Comparison of ENCODE assay signal across 2 cellular contexts in genomic region chr17:60641810-60642220, GRCh38.
TF ChIP-seq lines count a peak whose summit lies in the region.

No MANE protein-coding gene starts in this region.

TF ChIP-seq in SK-N-SH, 30 proteins besides CTCF, POLR2A, EP300 and RAD21 (continues in another document):
- TF ChIP-seq JUND (IDR thresholded peaks at IDR 0.05) (0 out of 2 replicates have a peak, but pooled peaks have one; percentile 29), MXI1 (IDR thresholded peaks at IDR 0.05; ENCODE audit: low read depth, low read length) (no peak; the same call in 1 of the 2 replicates), NRF1 (IDR thresholded peaks at IDR 0.05; ENCODE audit: low read depth, low read length) (no peak), TAF1 (IDR thresholded peaks at IDR 0.05; ENCODE audit: borderline replicate concordance, low read depth, low read length) (no peak), TEAD4 (IDR thresholded peaks at IDR 0.05; ENCODE audit: borderline replicate concordance, insufficient read depth) (no peak), PBX3 (IDR thresholded peaks at IDR 0.05) (no peak), MEF2A (IDR thresholded peaks at IDR 0.05; ENCODE audit: borderline replicate concordance, low read depth) (0 out of 2 replicates have a peak, but pooled peaks have one; percentile 27), GABPA (IDR thresholded peaks at IDR 0.05; ENCODE audit: low read depth) (no peak), RXRA (IDR thresholded peaks at IDR 0.05; ENCODE audit: borderline replicate concordance, low read depth) (no peak), RCOR1 (IDR thresholded peaks at IDR 0.05; ENCODE audit: low read length) (no peak), CHD2 (IDR thresholded peaks at IDR 0.05; ENCODE audit: low read length, partially characterized antibody) (peak; percentile 10), TCF12 (IDR thresholded peaks at IDR 0.05) (0 out of 2 replicates have a peak, but pooled peaks have one; percentile 7), FOXJ3 (CRISPR knock-in tag; IDR thresholded peaks at IDR 0.05) (no peak), REST (IDR thresholded peaks at IDR 0.05; ENCODE audit: low read depth, low read length) (peak; percentile 51; the same call in 1 of the 2 replicates), EZH2phosphoT487 (IDR thresholded peaks at IDR 0.05; ENCODE audit: borderline replicate concordance, low read depth) (no peak), FOXM1 (IDR thresholded peaks at IDR 0.05; ENCODE audit: low read depth) (no peak), FOSL2 (IDR thresholded peaks at IDR 0.05; ENCODE audit: borderline replicate concordance, low read depth) (peak; percentile 34; the same call in 1 of the 2 replicates), ZBTB33 (IDR thresholded peaks at IDR 0.05; ENCODE audit: borderline replicate concordance, low read depth) (no peak), NFIC (IDR thresholded peaks at IDR 0.05; ENCODE audit: borderline replicate concordance) (peak; percentile 97), YY1 (IDR thresholded peaks at IDR 0.05; ENCODE audit: low read depth) (no peak), RFX5 (IDR thresholded peaks at IDR 0.05; ENCODE audit: low read length) (no peak)
- TF ChIP-seq, protein P1, sequence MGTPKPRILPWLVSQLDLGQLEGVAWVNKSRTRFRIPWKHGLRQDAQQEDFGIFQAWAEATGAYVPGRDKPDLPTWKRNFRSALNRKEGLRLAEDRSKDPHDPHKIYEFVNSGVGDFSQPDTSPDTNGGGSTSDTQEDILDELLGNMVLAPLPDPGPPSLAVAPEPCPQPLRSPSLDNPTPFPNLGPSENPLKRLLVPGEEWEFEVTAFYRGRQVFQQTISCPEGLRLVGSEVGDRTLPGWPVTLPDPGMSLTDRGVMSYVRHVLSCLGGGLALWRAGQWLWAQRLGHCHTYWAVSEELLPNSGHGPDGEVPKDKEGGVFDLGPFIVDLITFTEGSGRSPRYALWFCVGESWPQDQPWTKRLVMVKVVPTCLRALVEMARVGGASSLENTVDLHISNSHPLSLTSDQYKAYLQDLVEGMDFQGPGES (IDR thresholded peaks at IDR 0.05; ENCODE audit: low read depth, low read length) = no peak
- TF ChIP-seq, protein P2, sequence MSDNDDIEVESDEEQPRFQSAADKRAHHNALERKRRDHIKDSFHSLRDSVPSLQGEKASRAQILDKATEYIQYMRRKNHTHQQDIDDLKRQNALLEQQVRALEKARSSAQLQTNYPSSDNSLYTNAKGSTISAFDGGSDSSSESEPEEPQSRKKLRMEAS (IDR thresholded peaks at IDR 0.05; ENCODE audit: low read depth) = no peak
- TF ChIP-seq, protein P3, sequence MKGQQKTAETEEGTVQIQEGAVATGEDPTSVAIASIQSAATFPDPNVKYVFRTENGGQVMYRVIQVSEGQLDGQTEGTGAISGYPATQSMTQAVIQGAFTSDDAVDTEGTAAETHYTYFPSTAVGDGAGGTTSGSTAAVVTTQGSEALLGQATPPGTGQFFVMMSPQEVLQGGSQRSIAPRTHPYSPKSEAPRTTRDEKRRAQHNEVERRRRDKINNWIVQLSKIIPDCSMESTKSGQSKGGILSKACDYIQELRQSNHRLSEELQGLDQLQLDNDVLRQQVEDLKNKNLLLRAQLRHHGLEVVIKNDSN (IDR thresholded peaks at IDR 0.05; ENCODE audit: borderline replicate concordance, low read depth) = no peak

TF ChIP-seq in GM12878, 131 proteins besides CTCF, POLR2A, EP300 and RAD21 (continues in another document):
- peak; percentile 88 for TF ChIP-seq SMAD1 (IDR thresholded peaks at IDR 0.05; ENCODE audit: low read depth, partially characterized antibody)
- TF ChIP-seq WRNIP1 (IDR thresholded peaks at IDR 0.05; ENCODE audit: borderline replicate concordance, low read depth, low read length) = no peak
- no peak for TF ChIP-seq HDAC2 (IDR thresholded peaks at IDR 0.05)
- TF ChIP-seq PAX8 (IDR thresholded peaks at IDR 0.05) = no peak
- no peak for TF ChIP-seq EZH2 (IDR thresholded peaks at IDR 0.05; ENCODE audit: borderline replicate concordance, control insufficient read depth, low read depth, low read length)
- TF ChIP-seq RCOR1 (conservative IDR thresholded peaks at IDR 0.05; ENCODE audit: low read depth, low read length) = no peak
- TF ChIP-seq STAT1 (conservative IDR thresholded peaks at IDR 0.05) = no peak
- no peak for TF ChIP-seq RB1 (IDR thresholded peaks at IDR 0.05; ENCODE audit: borderline replicate concordance)
- TF ChIP-seq, protein P4, sequence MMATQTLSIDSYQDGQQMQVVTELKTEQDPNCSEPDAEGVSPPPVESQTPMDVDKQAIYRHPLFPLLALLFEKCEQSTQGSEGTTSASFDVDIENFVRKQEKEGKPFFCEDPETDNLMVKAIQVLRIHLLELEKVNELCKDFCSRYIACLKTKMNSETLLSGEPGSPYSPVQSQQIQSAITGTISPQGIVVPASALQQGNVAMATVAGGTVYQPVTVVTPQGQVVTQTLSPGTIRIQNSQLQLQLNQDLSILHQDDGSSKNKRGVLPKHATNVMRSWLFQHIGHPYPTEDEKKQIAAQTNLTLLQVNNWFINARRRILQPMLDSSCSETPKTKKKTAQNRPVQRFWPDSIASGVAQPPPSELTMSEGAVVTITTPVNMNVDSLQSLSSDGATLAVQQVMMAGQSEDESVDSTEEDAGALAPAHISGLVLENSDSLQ (IDR thresholded peaks at IDR 0.05) = no peak
- peak; percentile 82 for TF ChIP-seq SKIL (IDR thresholded peaks at IDR 0.05; ENCODE audit: low read depth, poor library complexity, severe bottlenecking)
- TF ChIP-seq, protein P5, sequence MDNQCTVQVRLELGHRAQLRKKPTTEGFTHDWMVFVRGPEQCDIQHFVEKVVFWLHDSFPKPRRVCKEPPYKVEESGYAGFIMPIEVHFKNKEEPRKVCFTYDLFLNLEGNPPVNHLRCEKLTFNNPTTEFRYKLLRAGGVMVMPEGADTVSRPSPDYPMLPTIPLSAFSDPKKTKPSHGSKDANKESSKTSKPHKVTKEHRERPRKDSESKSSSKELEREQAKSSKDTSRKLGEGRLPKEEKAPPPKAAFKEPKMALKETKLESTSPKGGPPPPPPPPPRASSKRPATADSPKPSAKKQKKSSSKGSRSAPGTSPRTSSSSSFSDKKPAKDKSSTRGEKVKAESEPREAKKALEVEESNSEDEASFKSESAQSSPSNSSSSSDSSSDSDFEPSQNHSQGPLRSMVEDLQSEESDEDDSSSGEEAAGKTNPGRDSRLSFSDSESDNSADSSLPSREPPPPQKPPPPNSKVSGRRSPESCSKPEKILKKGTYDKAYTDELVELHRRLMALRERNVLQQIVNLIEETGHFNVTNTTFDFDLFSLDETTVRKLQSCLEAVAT (IDR thresholded peaks at IDR 0.05) = no peak
- TF ChIP-seq NFIC (IDR thresholded peaks at IDR 0.05; ENCODE audit: low read depth, low read length) = no peak
- no peak for TF ChIP-seq TBL1XR1 (IDR thresholded peaks at IDR 0.05; ENCODE audit: low read depth, low read length)
- TF ChIP-seq PML (IDR thresholded peaks at IDR 0.05; ENCODE audit: low read length) = no peak
- TF ChIP-seq MXI1 (IDR thresholded peaks at IDR 0.05; ENCODE audit: low read depth, low read length) = no peak
- TF ChIP-seq NFXL1 (IDR thresholded peaks at IDR 0.05; ENCODE audit: borderline replicate concordance) = peak; percentile 23; the same call in 1 of the 2 replicates
- TF ChIP-seq CBX5 (IDR thresholded peaks at IDR 0.05; ENCODE audit: low read depth) = no peak
- TF ChIP-seq MYC (IDR thresholded peaks at IDR 0.05; ENCODE audit: insufficient read depth, insufficient read length, insufficient replicate concordance, low read length, severe bottlenecking) = no peak
- no peak for TF ChIP-seq ZBTB11 (CRISPR knock-in tag; IDR thresholded peaks at IDR 0.05)
- TF ChIP-seq ZNF592 (IDR thresholded peaks at IDR 0.05) = no peak
- TF ChIP-seq, protein P6, sequence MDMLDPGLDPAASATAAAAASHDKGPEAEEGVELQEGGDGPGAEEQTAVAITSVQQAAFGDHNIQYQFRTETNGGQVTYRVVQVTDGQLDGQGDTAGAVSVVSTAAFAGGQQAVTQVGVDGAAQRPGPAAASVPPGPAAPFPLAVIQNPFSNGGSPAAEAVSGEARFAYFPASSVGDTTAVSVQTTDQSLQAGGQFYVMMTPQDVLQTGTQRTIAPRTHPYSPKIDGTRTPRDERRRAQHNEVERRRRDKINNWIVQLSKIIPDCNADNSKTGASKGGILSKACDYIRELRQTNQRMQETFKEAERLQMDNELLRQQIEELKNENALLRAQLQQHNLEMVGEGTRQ (IDR thresholded peaks at IDR 0.05; ENCODE audit: borderline replicate concordance, low read depth, low read length) = no peak
- no peak for TF ChIP-seq IRF4 (IDR thresholded peaks at IDR 0.05; ENCODE audit: low read depth, low read length)
- 0 out of 2 replicates have a peak, but pooled peaks have one; percentile 33 for TF ChIP-seq POLR2AphosphoS5 (IDR thresholded peaks at IDR 0.05; ENCODE audit: low read length)
- TF ChIP-seq, protein P7, sequence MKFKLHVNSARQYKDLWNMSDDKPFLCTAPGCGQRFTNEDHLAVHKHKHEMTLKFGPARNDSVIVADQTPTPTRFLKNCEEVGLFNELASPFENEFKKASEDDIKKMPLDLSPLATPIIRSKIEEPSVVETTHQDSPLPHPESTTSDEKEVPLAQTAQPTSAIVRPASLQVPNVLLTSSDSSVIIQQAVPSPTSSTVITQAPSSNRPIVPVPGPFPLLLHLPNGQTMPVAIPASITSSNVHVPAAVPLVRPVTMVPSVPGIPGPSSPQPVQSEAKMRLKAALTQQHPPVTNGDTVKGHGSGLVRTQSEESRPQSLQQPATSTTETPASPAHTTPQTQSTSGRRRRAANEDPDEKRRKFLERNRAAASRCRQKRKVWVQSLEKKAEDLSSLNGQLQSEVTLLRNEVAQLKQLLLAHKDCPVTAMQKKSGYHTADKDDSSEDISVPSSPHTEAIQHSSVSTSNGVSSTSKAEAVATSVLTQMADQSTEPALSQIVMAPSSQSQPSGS (IDR thresholded peaks at IDR 0.05; ENCODE audit: low read length) = 0 out of 2 replicates have a peak, but pooled peaks have one; percentile 14
- TF ChIP-seq EED (IDR thresholded peaks at IDR 0.05; ENCODE audit: low read depth) = no peak
- no peak for TF ChIP-seq TCF12 (IDR thresholded peaks at IDR 0.05; ENCODE audit: low read depth, low read length)
- no peak for TF ChIP-seq NR2F1 (conservative IDR thresholded peaks at IDR 0.05)
